1 cellular context compared by ENCODE assay signal in genomic region chr11:47189100-47189834, GRCh38.
TF ChIP-seq lines count a peak whose summit lies in the region.

No MANE protein-coding gene starts in this region.

TF ChIP-seq in HepG2, 621 proteins besides CTCF, POLR2A, EP300 and RAD21 (continued from another document and continues in another):
- TF ChIP-seq HMGXB4 (CRISPR knock-in tag; IDR thresholded peaks at IDR 0.05; ENCODE audit: borderline replicate concordance in 1 of 2, low read depth in 1 of 2) = peak; percentile 24 to 34; a peak in 1 of 4 replicates
- no peak for TF ChIP-seq KLF6 (CRISPR knock-in tag; IDR thresholded peaks at IDR 0.05)
- no peak for TF ChIP-seq ZNF20 (CRISPR knock-in tag; IDR thresholded peaks at IDR 0.05)
- TF ChIP-seq SMARCC2 (IDR thresholded peaks at IDR 0.05) = 0 out of 2 replicates have a peak, but pooled peaks have one; percentile 30
- no peak for TF ChIP-seq ZBTB3 (CRISPR knock-in tag; IDR thresholded peaks at IDR 0.05; ENCODE audit: borderline replicate concordance, low read depth)
- peak; percentile 70; the same call in 1 of the 2 replicates for TF ChIP-seq KDM1A (CRISPR knock-in tag; IDR thresholded peaks at IDR 0.05)
- TF ChIP-seq ZMYM4 (CRISPR knock-in tag; IDR thresholded peaks at IDR 0.05) = peak; percentile 60
- peak; percentile 96 for TF ChIP-seq DPF2 (CRISPR knock-in tag; IDR thresholded peaks at IDR 0.05; ENCODE audit: borderline replicate concordance, low read depth)
- peak; percentile 93 for TF ChIP-seq NCOA2 (CRISPR knock-in tag; IDR thresholded peaks at IDR 0.05)
- no peak for TF ChIP-seq MTA1 (CRISPR knock-in tag; IDR thresholded peaks at IDR 0.05; ENCODE audit: borderline replicate concordance)
- peak; percentile 13; the same call in 1 of the 2 replicates for TF ChIP-seq TCF7 (IDR thresholded peaks at IDR 0.05; ENCODE audit: low read depth)
- TF ChIP-seq SMAD1 (CRISPR knock-in tag; IDR thresholded peaks at IDR 0.05; ENCODE audit: borderline replicate concordance, low read depth) = no peak
- 0 out of 2 replicates have a peak, but pooled peaks have one; percentile 10 for TF ChIP-seq FUBP1 (CRISPR knock-in tag; IDR thresholded peaks at IDR 0.05; ENCODE audit: borderline replicate concordance)
- TF ChIP-seq BHLHE40 (IDR thresholded peaks at IDR 0.05; ENCODE audit: low read length) = peak; percentile 89
- no peak for TF ChIP-seq ZNF720 (CRISPR knock-in tag; IDR thresholded peaks at IDR 0.05)
- TF ChIP-seq IRF2 (CRISPR knock-in tag; IDR thresholded peaks at IDR 0.05) = peak; percentile 96
- no peak for TF ChIP-seq ZNF543 (CRISPR knock-in tag; IDR thresholded peaks at IDR 0.05)
- TF ChIP-seq SYNCRIP (IDR thresholded peaks at IDR 0.05; ENCODE audit: insufficient read depth, low read depth, low read length) = no peak
- TF ChIP-seq ETV6 (CRISPR knock-in tag; conservative IDR thresholded peaks at IDR 0.05) = no peak
- TF ChIP-seq RAD51 (IDR thresholded peaks at IDR 0.05; ENCODE audit: borderline replicate concordance) = peak; percentile 93
- TF ChIP-seq GRHL1 (CRISPR knock-in tag; conservative IDR thresholded peaks at IDR 0.05) = no peak
- TF ChIP-seq MAX (IDR thresholded peaks at IDR 0.05) = peak; percentile 46; the same call in 1 of the 2 replicates
- TF ChIP-seq AHDC1 (CRISPR knock-in tag; IDR thresholded peaks at IDR 0.05; ENCODE audit: borderline replicate concordance) = peak; percentile 75
- TF ChIP-seq TFE3 (CRISPR knock-in tag; IDR thresholded peaks at IDR 0.05) = peak; percentile 85
- peak; percentile 79 for TF ChIP-seq HOMEZ (CRISPR knock-in tag; IDR thresholded peaks at IDR 0.05; ENCODE audit: low read depth)
- peak; percentile 63; the same call in 1 of the 2 replicates for TF ChIP-seq ZNF12 (CRISPR knock-in tag; IDR thresholded peaks at IDR 0.05)
- peak; percentile 48; the same call in 1 of the 2 replicates for TF ChIP-seq ZBTB42 (CRISPR knock-in tag; IDR thresholded peaks at IDR 0.05)
- peak; percentile 95 for TF ChIP-seq JUN (CRISPR knock-in tag; IDR thresholded peaks at IDR 0.05)
- TF ChIP-seq SNRNP70 (IDR thresholded peaks at IDR 0.05; ENCODE audit: low read depth, low read length) = no peak
- TF ChIP-seq KAT8 (CRISPR knock-in tag; IDR thresholded peaks at IDR 0.05) = peak; percentile 74; the same call in 1 of the 2 replicates
- 0 out of 2 replicates have a peak, but pooled peaks have one; percentile 54 for TF ChIP-seq ZNF503 (CRISPR knock-in tag; IDR thresholded peaks at IDR 0.05)
- 0 out of 2 replicates have a peak, but pooled peaks have one; percentile 23 for TF ChIP-seq ZSCAN21 (CRISPR knock-in tag; IDR thresholded peaks at IDR 0.05; ENCODE audit: borderline replicate concordance)
- TF ChIP-seq FOXP4 (CRISPR knock-in tag; IDR thresholded peaks at IDR 0.05) = peak; percentile 92
- TF ChIP-seq CBFB (CRISPR knock-in tag; IDR thresholded peaks at IDR 0.05) = 0 out of 2 replicates have a peak, but pooled peaks have one; percentile 24
- 0 out of 2 replicates have a peak, but pooled peaks have one; percentile 66 for TF ChIP-seq ZBTB34 (CRISPR knock-in tag; IDR thresholded peaks at IDR 0.05)
- no peak for TF ChIP-seq DDIT3 (CRISPR knock-in tag; IDR thresholded peaks at IDR 0.05)
- peak; percentile 25; the same call in 1 of the 2 replicates for TF ChIP-seq YEATS4 (CRISPR knock-in tag; IDR thresholded peaks at IDR 0.05; ENCODE audit: borderline replicate concordance)
- peak; percentile 97 for TF ChIP-seq ARNTL (CRISPR knock-in tag; IDR thresholded peaks at IDR 0.05)
- TF ChIP-seq NRL (CRISPR knock-in tag; IDR thresholded peaks at IDR 0.05; ENCODE audit: borderline replicate concordance) = no peak
